23 cellular contexts compared by ENCODE assay signal in the genomic region with DNA sequence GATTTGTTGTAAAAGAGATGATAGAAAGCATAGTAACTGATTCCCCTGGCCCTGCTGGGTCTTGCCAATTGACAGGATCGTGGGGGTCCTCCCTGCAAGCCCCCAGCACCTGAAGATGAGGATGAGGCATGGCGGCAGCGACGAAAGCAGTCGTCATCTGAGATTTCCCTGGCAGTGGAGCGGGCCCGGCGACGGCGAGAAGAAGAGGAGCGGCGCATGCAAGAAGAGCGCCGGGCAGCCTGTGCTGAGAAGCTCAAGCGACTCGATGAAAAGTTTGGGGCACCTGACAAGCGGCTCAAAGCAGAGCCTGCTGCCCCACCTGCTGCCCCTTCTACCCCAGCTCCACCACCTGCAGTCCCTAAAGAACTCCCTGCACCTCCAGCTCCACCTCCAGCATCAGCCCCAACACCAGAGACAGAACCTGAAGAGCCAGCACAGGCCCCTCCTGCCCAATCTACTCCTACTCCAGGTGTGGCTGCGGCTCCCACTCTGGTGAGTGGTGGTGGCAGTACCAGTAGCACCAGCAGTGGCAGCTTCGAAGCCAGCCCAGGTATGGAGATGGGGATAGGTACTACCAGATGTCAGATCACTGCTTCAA. TPM values are rescaled to one million over a fixed set of nuclear protein-coding genes. Genes with fewer than 3 reads are reported as not detected.
DNase-seq lines count a peak whose midpoint lies in the region; ATAC-seq, FAIRE-seq and TF ChIP-seq lines count a peak whose summit lies in the region.
"Had no signal": no experiment of that assay in that cellular context is flagged by ENCODE, and none has a peak within 500 bp of the region (broad histone marks: within the 10 kb centered on the region; RNA-seq: fewer than 3 reads in every experiment).

No MANE protein-coding gene starts in this region.

- H3K27ac ChIP-seq in upper lobe of right lung (no peak overlapping the region), WERI-Rb-1 (no peak overlapping the region)

- H3K4me1 ChIP-seq in upper lobe of right lung: peaks cover under 1% of the 10 kb centered on the region

- TF ChIP-seq POLR2A in GM12891 (IDR thresholded peaks at IDR 0.05; ENCODE audit: low read depth, low read length): peak; percentile 33; the same call in 1 of the 2 replicates

- intact Hi-C loops in upper lobe of right lung (cut with DNase I): no loop called here

- no peaks in the 10 kb centered on the region for H3K9me3 ChIP-seq in upper lobe of right lung
- no peaks in the 10 kb centered on the region for H3K9me3 ChIP-seq in WERI-Rb-1 (ENCODE audit: severe bottlenecking)
- H3K9me3 ChIP-seq: Caco-2, MG63 had no signal

- H3K27me3 ChIP-seq in upper lobe of right lung (no peaks in the 10 kb centered on the region), WERI-Rb-1 (ENCODE audit: insufficient read depth, low read depth, severe bottlenecking) (no peaks in the 10 kb centered on the region)
- H3K27me3 ChIP-seq: MG63 had no signal

- no peak for DNase-seq in activated T-cell treated with anti-CD3 and anti-CD28 coated beads, Interleukin-2, amount 50 U/mL, for 24 hours
- DNase-seq in activated T-cell treated with anti-CD3 and anti-CD28 coated beads for 4 hours: no peak
- DNase-seq in GM12891 (ENCODE audit: insufficient read length, low spot score): no peak
- DNase-seq in activated naive CD8-positive, alpha-beta T cell treated with anti-CD3 and anti-CD28 coated beads for 36 hours: no peak
- DNase-seq in neural crest cell (ENCODE audit: low read depth, low spot score): no peak
- DNase-seq in upper lobe of right lung: no peak
- DNase-seq in DMS153 treated with DMSO at 0.1 percent for 48 hours (lab: John Stamatoyannopoulos, UW; ENCODE audit: unreplicated experiment): no peak
- DNase-seq in WERI-Rb-1: no peak
- DNase-seq: Caco-2; DMS79; GDM1; KG1; MG63; NCI-H1092 treated with DMSO at 0.1 percent for 48 hours; NCI-H1694; NCI-H2107; NCI-H226; NCI-H526 treated with DMSO at 0.1 percent for 48 hours; NK-92 treated with Interleukin-12 subunit alpha and Interleukin-12 subunit beta, amount 100 ng/mL, for 24 hours; OCI-M1 had no signal

- H3K9me3 Mint-ChIP-seq in activated T-cell treated with anti-CD3 and anti-CD28 coated beads, Interleukin-2, amount 50 U/mL, for 24 hours: no peaks in the 10 kb centered on the region
- H3K9me3 Mint-ChIP-seq in activated naive CD8-positive, alpha-beta T cell treated with anti-CD3 and anti-CD28 coated beads for 36 hours: no peaks in the 10 kb centered on the region
- no peaks in the 10 kb centered on the region for H3K9me3 Mint-ChIP-seq in neural crest cell
- H3K9me3 Mint-ChIP-seq: CD14-positive monocyte, GM23338 had no signal

- H3K4me3 ChIP-seq in upper lobe of right lung (no peak overlapping the region), WERI-Rb-1 (ENCODE audit: low read depth, low read length) (no peak overlapping the region)
- H3K4me3 ChIP-seq: GM23338, MG63 had no signal

- peaks cover 19% of the 10 kb centered on the region for H3K4me1 Mint-ChIP-seq in activated T-cell treated with anti-CD3 and anti-CD28 coated beads, Interleukin-2, amount 50 U/mL, for 24 hours (ENCODE audit: low read depth)
- H3K4me1 Mint-ChIP-seq in activated naive CD8-positive, alpha-beta T cell treated with anti-CD3 and anti-CD28 coated beads for 36 hours: peaks cover 8% of the 10 kb centered on the region
- H3K4me1 Mint-ChIP-seq in neural crest cell: peaks cover 6% of the 10 kb centered on the region

- TF ChIP-seq CTCF in neural crest cell (conservative IDR thresholded peaks at IDR 0.05) (no peak), upper lobe of right lung (IDR thresholded peaks at IDR 0.05) (no peak), WERI-Rb-1 (IDR thresholded peaks at IDR 0.05; ENCODE audit: low read depth, low read length) (no peak)

- no peak for FAIRE-seq in GM12891 (lab: Jason Lieb, UNC)

- H3K27me3 Mint-ChIP-seq in activated T-cell treated with anti-CD3 and anti-CD28 coated beads, Interleukin-2, amount 50 U/mL, for 24 hours: no peaks in the 10 kb centered on the region
- H3K27me3 Mint-ChIP-seq in activated naive CD8-positive, alpha-beta T cell treated with anti-CD3 and anti-CD28 coated beads for 36 hours: no peaks in the 10 kb centered on the region
- no peaks in the 10 kb centered on the region for H3K27me3 Mint-ChIP-seq in neural crest cell (ENCODE audit: low read depth)

- ATAC-seq in upper lobe of right lung: no peak
- ATAC-seq: GM23338 had no signal

- H3K36me3 ChIP-seq in upper lobe of right lung: peaks cover 95% of the 10 kb centered on the region
- H3K36me3 ChIP-seq in WERI-Rb-1: peaks cover 100% of the 10 kb centered on the region

- peak overlapping the region; percentile 9 for H3K27ac Mint-ChIP-seq in activated T-cell treated with anti-CD3 and anti-CD28 coated beads, Interleukin-2, amount 50 U/mL, for 24 hours
- H3K27ac Mint-ChIP-seq in activated naive CD8-positive, alpha-beta T cell treated with anti-CD3 and anti-CD28 coated beads for 36 hours: peak overlapping the region; percentile 50
- no peak overlapping the region for H3K27ac Mint-ChIP-seq in neural crest cell (ENCODE audit: unreplicated experiment)
- H3K27ac Mint-ChIP-seq: GM23338 had no signal

- peaks cover 100% of the 10 kb centered on the region for H3K36me3 Mint-ChIP-seq in activated T-cell treated with anti-CD3 and anti-CD28 coated beads, Interleukin-2, amount 50 U/mL, for 24 hours (ENCODE audit: low read depth)
- peaks cover 62% of the 10 kb centered on the region for H3K36me3 Mint-ChIP-seq in activated naive CD8-positive, alpha-beta T cell treated with anti-CD3 and anti-CD28 coated beads for 36 hours
- peaks cover 50% of the 10 kb centered on the region for H3K36me3 Mint-ChIP-seq in neural crest cell (ENCODE audit: low read depth)

- no peak overlapping the region for H3K4me3 Mint-ChIP-seq in activated T-cell treated with anti-CD3 and anti-CD28 coated beads, Interleukin-2, amount 50 U/mL, for 24 hours
- no peak overlapping the region for H3K4me3 Mint-ChIP-seq in activated naive CD8-positive, alpha-beta T cell treated with anti-CD3 and anti-CD28 coated beads for 36 hours
- H3K4me3 Mint-ChIP-seq in neural crest cell: peak overlapping the region; percentile 61
- H3K4me3 Mint-ChIP-seq: CD14-positive monocyte, GM23338 had no signal

TF ChIP-seq in GM12891, 5 proteins besides CTCF, POLR2A, EP300 and RAD21:
- TF ChIP-seq TAF1 (IDR thresholded peaks at IDR 0.05; ENCODE audit: low read depth, low read length): no peak
- 0 out of 2 replicates have a peak, but pooled peaks have one; percentile 39 for TF ChIP-seq POLR2AphosphoS5 (IDR thresholded peaks at IDR 0.05; ENCODE audit: low read depth, low read length)

RNA-seq across cellular contexts. Expression of a gene that starts 7.3 kb away (rescaled TPM):
- polyA plus RNA-seq in GM12891 (2012; ENCODE audit: low read depth, missing spikeins): 141 TPM
- 100 to 1,000 TPM; 244 to 252 TPM for total RNA-seq in activated naive CD8-positive, alpha-beta T cell treated with anti-CD3 and anti-CD28 coated beads for 36 hours
- total RNA-seq in neural crest cell: 347 and 356 TPM in 2 replicates
- 138 TPM for total RNA-seq in upper lobe of right lung

RNA-seq across cellular contexts. Expression of a gene that starts 12.8 kb away (rescaled TPM):
- 285 TPM for polyA plus RNA-seq in GM12891 (2012; ENCODE audit: low read depth, missing spikeins)
- 100 to 1,000 TPM; 150 to 157 TPM for total RNA-seq in activated naive CD8-positive, alpha-beta T cell treated with anti-CD3 and anti-CD28 coated beads for 36 hours
- total RNA-seq in neural crest cell (not detected in 2 replicates), upper lobe of right lung (55.3 TPM)
- total RNA-seq: A172 had no signal

RNA-seq across cellular contexts. Expression of a gene that starts 24.7 kb away (rescaled TPM):
- 188 TPM for polyA plus RNA-seq in GM12891 (2012; ENCODE audit: low read depth, missing spikeins)
- total RNA-seq in activated naive CD8-positive, alpha-beta T cell treated with anti-CD3 and anti-CD28 coated beads for 36 hours: 100 to 1,000 TPM; 244 to 246 TPM
- total RNA-seq in neural crest cell (439 and 459 TPM in 2 replicates), upper lobe of right lung (238 TPM)

RNA-seq across cellular contexts. Expression of a gene that starts 27.9 kb away (rescaled TPM):
- polyA plus RNA-seq in GM12891 (2012; ENCODE audit: low read depth, missing spikeins): 4.3 TPM
- total RNA-seq in activated naive CD8-positive, alpha-beta T cell treated with anti-CD3 and anti-CD28 coated beads for 36 hours: 1 to 10 TPM; 5.1 to 5.7 TPM
- 3.8 and 4.2 TPM in 2 replicates for total RNA-seq in neural crest cell
- total RNA-seq in upper lobe of right lung: 2.6 TPM

RNA-seq across cellular contexts. Expression of a gene that starts 32.8 kb away (rescaled TPM):
- 13.6 TPM for polyA plus RNA-seq in GM12891 (2012; ENCODE audit: low read depth, missing spikeins)
- 10 to 100 TPM; 10.8 to 11.1 TPM for total RNA-seq in activated naive CD8-positive, alpha-beta T cell treated with anti-CD3 and anti-CD28 coated beads for 36 hours
- total RNA-seq in neural crest cell: 23.5 TPM in 2 replicates
- total RNA-seq in upper lobe of right lung: 25.6 TPM

Comparison
In these comparisons a context has a peak if more than half of its experiments do, and no peak if none do; other contexts are left out.
1. RNA of a gene that starts 12.8 kb away (total RNA-seq): 150 to 157 TPM in activated naive CD8-positive, alpha-beta T cell treated with anti-CD3 and anti-CD28 coated beads for 36 hours and 55.3 TPM in upper lobe of right lung (single experiment); not detected in neural crest cell; every median in the first group is over 10 times any median in the second.